ENCODE assay signal across 22 cellular contexts in genomic region chr21:33334824-33335223, GRCh38. TPM values are rescaled to one million over a fixed set of nuclear protein-coding genes. Genes with fewer than 3 reads are reported as not detected.
DNase-seq lines count a peak whose midpoint lies in the region; ATAC-seq and TF ChIP-seq lines count a peak whose summit lies in the region.
"Had no signal": no experiment of that assay in that cellular context is flagged by ENCODE, and none has a peak within 500 bp of the region (broad histone marks: within the 10 kb centered on the region; RNA-seq: fewer than 3 reads in every experiment).

No MANE protein-coding gene starts in this region.

- H3K4me1 ChIP-seq in DND-41 (ENCODE audit: insufficient read depth, low read length) (0 out of 2 replicates have a peak, but pooled peaks cover 3% of the 10 kb centered on the region), HEK293 (ENCODE audit: control insufficient read depth, insufficient read depth, low read length) (no peaks in the 10 kb centered on the region)
- H3K4me1 ChIP-seq: Caco-2 had no signal

- H3K4me1 Mint-ChIP-seq in naive B cell: peaks cover 50 to 76% (median 55%) of the 10 kb centered on the region in 3 donors
- H3K4me1 Mint-ChIP-seq: H9 had no signal

- H3K4me3 ChIP-seq in DND-41 (ENCODE audit: low read depth in 1 of 2, low read length in 2 of 2) (no peak overlapping the region), HEK293 (ENCODE audit: low read depth, low read length) (no peak overlapping the region)
- H3K4me3 ChIP-seq: BLaER1, Peyer's patch had no signal

- H3K27me3 Mint-ChIP-seq in naive B cell: no peaks in the 10 kb centered on the region
- H3K27me3 Mint-ChIP-seq: CD4-positive, alpha-beta T cell; T-cell had no signal

- peaks cover 83% of the 10 kb centered on the region for H3K79me2 ChIP-seq in DND-41 (ENCODE audit: insufficient read depth, low read length)

- ATAC-seq in DND-41 (ENCODE audit: insufficient read depth, low read depth) (peak; percentile 44; the same call in 1 of the 3 replicates), naive B cell (ENCODE audit: low read depth in 2 of 2) (no peak), GM21528 (IDR thresholded peaks at IDR 0.05; ENCODE audit: low FRiP score, unreplicated experiment) (no peak), HG02870 (IDR thresholded peaks at IDR 0.05; ENCODE audit: unreplicated experiment) (no peak), HG03469 (IDR thresholded peaks at IDR 0.05; ENCODE audit: unreplicated experiment) (no peak), GM21360 (IDR thresholded peaks at IDR 0.05; ENCODE audit: unreplicated experiment) (no peak)
- ATAC-seq: SK-N-SH treated with all-trans-retinoic acid at 6 μM for 48 hours, T-cell had no signal

- no peak overlapping the region for H2AFZ ChIP-seq in DND-41 (ENCODE audit: low read depth, low read length)

- no peaks in the 10 kb centered on the region for H3K27me3 ChIP-seq in DND-41 (ENCODE audit: insufficient read depth, low read length, poor library complexity)
- H3K27me3 ChIP-seq: BLaER1, Peyer's patch had no signal

- CTCF ChIA-PET in HEK293 (lab: Yijun Ruan, JAX): interaction anchor here (1.7 kb wide), 1 partner anchor 27 kb away, joined by 7 read pairs; no protein-coding TSS in a partner anchor

- H3K9me3 ChIP-seq in DND-41 (ENCODE audit: insufficient read depth, low read length, severe bottlenecking) (peaks cover 23% of the 10 kb centered on the region), HEK293 (ENCODE audit: control insufficient read depth, insufficient read depth, low read depth, low read length) (no peaks in the 10 kb centered on the region)

- H3K27ac ChIP-seq in DND-41 (ENCODE audit: low read length): no peak overlapping the region
- no peak overlapping the region for H3K27ac ChIP-seq in HEK293 (ENCODE audit: extremely low read depth, low read depth, low read length)
- H3K27ac ChIP-seq: BLaER1, Peyer's patch had no signal

- peak overlapping the region in 4 of 6 donors; percentile 18 to 80 (median 60) for H3K27ac Mint-ChIP-seq in naive B cell
- H3K27ac Mint-ChIP-seq: H9 had no signal

- no peak for DNase-seq in DND-41
- DNase-seq in kidney tubule cell (ENCODE audit: low spot score): peak; percentile 11
- DNase-seq in naive B cell: no peak
- DNase-seq: Caco-2; CD4-positive, alpha-beta T cell; DMS 273 treated with DMSO at 0.1 percent for 48 hours; H9; NCI-H1092; NCI-H1436; NCI-H1930; NCI-H345; NCI-H524 treated with DMSO at 0.1 percent for 48 hours; NCI-H82; Peyer's patch; T-cell had no signal

- H4K20me1 ChIP-seq in DND-41 (ENCODE audit: insufficient read depth, low read length): peaks cover 10% of the 10 kb centered on the region

- no peak for TF ChIP-seq CTCF in DND-41 (IDR thresholded peaks at IDR 0.05; ENCODE audit: borderline replicate concordance, extremely low read depth, low read length, poor library complexity, severe bottlenecking)
- no peak for TF ChIP-seq CTCF in HEK293 (tag by site-specific recombination; IDR thresholded peaks at IDR 0.05)

- no peak overlapping the region for H3K4me2 ChIP-seq in DND-41 (ENCODE audit: insufficient read depth, low read length)
- H3K4me2 ChIP-seq: BLaER1 had no signal

- H3K9ac ChIP-seq in DND-41 (ENCODE audit: low read depth, low read length): no peak overlapping the region
- H3K9ac ChIP-seq: BLaER1 had no signal

- peaks cover 0 to 13% (median 9%) of the 10 kb centered on the region in 7 donors for H3K9me3 Mint-ChIP-seq in naive B cell

- peaks cover 63% of the 10 kb centered on the region for H3K36me3 ChIP-seq in DND-41 (ENCODE audit: insufficient read depth, low read length)
- H3K36me3 ChIP-seq in HEK293 (ENCODE audit: control insufficient read depth in 2 of 2, insufficient read depth in 1 of 2, low read length in 2 of 2): peaks cover 7 to 20% of the 10 kb centered on the region in 2 experiments

- H3K36me3 Mint-ChIP-seq in naive B cell: peaks cover 17 to 23% of the 10 kb centered on the region in 2 donors

- POLR2A ChIA-PET in HEK293 (lab: Yijun Ruan, JAX): interaction anchor here (1.0 kb wide), 1 partner anchor 10 kb away, joined by 4 read pairs; the partner anchor contains the start of gene IFNAR1

- no peak overlapping the region for H3K4me3 Mint-ChIP-seq in naive B cell
- H3K4me3 Mint-ChIP-seq: CD4-positive, alpha-beta T cell; H9; T-cell had no signal

TF ChIP-seq in HEK293, 187 proteins besides CTCF, POLR2A, EP300 and RAD21:
- TF ChIP-seq ZNF19 (tag by site-specific recombination; IDR thresholded peaks at IDR 0.05; ENCODE audit: low read depth) (no peak), WT1 (tag by site-specific recombination; IDR thresholded peaks at IDR 0.05) (no peak), ZNF660 (tag by site-specific recombination; IDR thresholded peaks at IDR 0.05) (peak; percentile 66; the same call in 1 of the 2 replicates), ATF2 (tag by site-specific recombination; IDR thresholded peaks at IDR 0.05; ENCODE audit: low read depth) (peak; percentile 74; the same call in 1 of the 2 replicates)
TF ChIP-seq in HEK293: peak in this region for 2.

RNA-seq across cellular contexts. Expression of gene IFNAR1, which starts 10.1 kb away (rescaled TPM):
- polyA plus RNA-seq in naive B cell (ENCODE audit: low read depth in 6 of 6): 100 to 1,000 TPM in 5 of 6 donors, 10 to 100 TPM in 1; 99.7 to 142 (median 126) TPM
